Comparison of ENCODE assay signal across 13 cellular contexts in the genomic region with DNA sequence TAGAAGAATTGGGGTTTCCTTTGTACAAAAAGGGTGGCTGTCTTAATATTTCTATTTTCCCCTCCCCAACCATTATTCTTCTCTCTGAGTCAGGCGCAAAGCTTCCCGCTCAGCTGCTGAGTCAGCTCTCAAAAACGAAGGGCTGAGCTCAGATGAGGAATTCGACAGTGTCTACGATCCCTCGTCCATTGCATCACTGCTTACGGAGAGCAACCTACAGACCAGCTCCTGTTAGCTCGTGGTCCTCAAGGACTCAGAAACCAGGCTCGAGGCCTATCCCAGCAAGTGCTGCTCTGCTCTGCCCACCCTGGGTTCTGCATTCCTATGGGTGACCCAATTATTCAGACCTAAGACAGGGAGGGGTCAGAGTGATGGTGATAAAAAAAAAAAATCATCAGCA. TPM values are rescaled to one million over a fixed set of nuclear protein-coding genes. Genes with fewer than 3 reads are reported as not detected.
A peak's percentile ranks its signal among the peaks of the same experiment; 100 is the strongest.
DNase-seq lines count a peak whose midpoint lies in the region; ATAC-seq and TF ChIP-seq lines count a peak whose summit lies in the region.
"Had no signal": no experiment of that assay in that cellular context is flagged by ENCODE, and none has a peak within 500 bp of the region (broad histone marks: within the 10 kb centered on the region; RNA-seq: fewer than 3 reads in every experiment).

No MANE protein-coding gene starts in this region.

- ATAC-seq in GM21717 (IDR thresholded peaks at IDR 0.05; ENCODE audit: unreplicated experiment) = no peak

- H3K79me2 ChIP-seq in PC-9 (ENCODE audit: low read depth) (peaks cover 27% of the 10 kb centered on the region), osteoblast (ENCODE audit: insufficient read depth, low read length) (peaks cover 15% of the 10 kb centered on the region)

- H3K4me2 ChIP-seq in PC-9 (peak overlapping the region; percentile 11; the same call in 1 of the 2 replicates), osteoblast (ENCODE audit: insufficient read depth, low read length) (peak overlapping the region; percentile 33)

- CTCF ChIA-PET in PC-9 (lab: Charles Lee) = interaction anchor here (0.6 to 1.1 kb wide), 3 partner anchors 37 to 42 kb away, joined by 3 to 5 read pairs (median 3); no protein-coding TSS in a partner anchor

- DNase-seq in ELF-1 (ENCODE audit: low read depth, low spot score) = peak; percentile 53
- DNase-seq in PC-9 = peak; percentile 65 to 86
- peak; percentile 65 for DNase-seq in dermis blood vessel endothelial cell
- peak; percentile 91 for DNase-seq in osteoblast (ENCODE audit: insufficient read length, low spot score, missing footprints)
- DNase-seq in esophagus muscularis mucosa (ENCODE audit: extremely low spot score) = no peak
- no peak for DNase-seq in cerebellar cortex (ENCODE audit: low spot score)
- no peak for DNase-seq in RPMI8226
- DNase-seq: DMS153, hypothalamus, Right ventricle myocardium superior, sigmoid colon had no signal

- H3K27ac ChIP-seq in PC-9 (peak overlapping the region; percentile 79), osteoblast (ENCODE audit: low read depth, low read length) (peak overlapping the region; percentile 90), esophagus muscularis mucosa (replicated peaks in 1 of 4) (no peak overlapping the region)
- H3K27ac ChIP-seq: uterus had no signal

- no peak for TF ChIP-seq EP300 in esophagus muscularis mucosa (IDR thresholded peaks at IDR 0.05)

- H3K4me3 ChIP-seq in PC-9 (no peak overlapping the region), osteoblast (ENCODE audit: insufficient read depth, low read length) (no peak overlapping the region), esophagus muscularis mucosa (no peak overlapping the region)
- H3K4me3 ChIP-seq: sigmoid colon, uterus had no signal

- no peaks in the 10 kb centered on the region for H3K9me3 ChIP-seq in PC-9 (ENCODE audit: insufficient read depth, low read depth)
- no peaks in the 10 kb centered on the region for H3K9me3 ChIP-seq in osteoblast (ENCODE audit: low read depth, low read length)
- no peaks in the 10 kb centered on the region for H3K9me3 ChIP-seq in esophagus muscularis mucosa
- H3K9me3 ChIP-seq: sigmoid colon, uterus had no signal

- no peak for TF ChIP-seq CTCF in PC-9 (conservative IDR thresholded peaks at IDR 0.05)
- TF ChIP-seq CTCF in osteoblast (IDR thresholded peaks at IDR 0.05; ENCODE audit: extremely low read depth, low read depth, low read length) = no peak
- TF ChIP-seq CTCF in esophagus muscularis mucosa (IDR thresholded peaks at IDR 0.05) = no peak

- peaks cover 36% of the 10 kb centered on the region for H3K4me1 ChIP-seq in PC-9 (replicated peaks; ENCODE audit: insufficient read depth)
- peaks cover 51% of the 10 kb centered on the region for H3K4me1 ChIP-seq in osteoblast (ENCODE audit: insufficient read depth, low read length)
- peaks cover 11 to 30% (median 27%) of the 10 kb centered on the region in 4 donors for H3K4me1 ChIP-seq in esophagus muscularis mucosa

- WGBS in esophagus muscularis mucosa = 74% methylated on average over 9 of the region's 9 CpGs

- no peaks in the 10 kb centered on the region for H3K9me2 ChIP-seq in PC-9 (ENCODE audit: insufficient read depth)

- H3K27me3 ChIP-seq in PC-9 (ENCODE audit: insufficient read depth, low read depth) = no peaks in the 10 kb centered on the region
- no peaks in the 10 kb centered on the region for H3K27me3 ChIP-seq in osteoblast (ENCODE audit: insufficient read depth, low read length)
- no peaks in the 10 kb centered on the region for H3K27me3 ChIP-seq in esophagus muscularis mucosa
- H3K27me3 ChIP-seq: sigmoid colon, uterus had no signal

- H3K36me3 ChIP-seq in PC-9 (ENCODE audit: low read depth) (peaks cover 13% of the 10 kb centered on the region), osteoblast (ENCODE audit: insufficient read depth, low read length) (no peaks in the 10 kb centered on the region), esophagus muscularis mucosa (no peaks in the 10 kb centered on the region)
- H3K36me3 ChIP-seq: sigmoid colon, uterus had no signal

- TF ChIP-seq POLR2A in esophagus muscularis mucosa (IDR thresholded peaks at IDR 0.05; ENCODE audit: low read depth) = no peak

- no peak overlapping the region for H2AFZ ChIP-seq in PC-9
- H2AFZ ChIP-seq in osteoblast (ENCODE audit: low read length) = peak overlapping the region; percentile 16

- peaks cover 52% of the 10 kb centered on the region for H3F3A ChIP-seq in PC-9 (ENCODE audit: insufficient read depth, low read depth)

- POLR2A ChIA-PET in PC-9 (lab: Charles Lee; ENCODE audit: unreplicated experiment) = interaction anchor here (0.5 to 2.2 kb wide), 10 partner anchors 10 to 1430 kb away, joined by 3 to 22 read pairs (median 4); a partner anchor contains a TSS

- intact Hi-C loops in PC-9 (cut with micrococcal nuclease; ENCODE audit: unreplicated experiment) (loop anchor here (5.0 kb wide), 1 partner anchor 145 kb away; no protein-coding TSS in a partner anchor), esophagus muscularis mucosa (cut with DNase I) (loop anchor here (5.0 kb wide), 1 partner anchor 95 kb away; no protein-coding TSS in a partner anchor)

- peaks cover 11% of the 10 kb centered on the region for H4K20me1 ChIP-seq in PC-9 (ENCODE audit: insufficient read depth)
- H4K20me1 ChIP-seq in osteoblast (ENCODE audit: insufficient read depth, low read length) = peaks cover 3% of the 10 kb centered on the region

- no TSS peak for BruUV-seq in PC-9 (replicated peaks; lab: Mats Ljungman, UMichigan)

RNA-seq across cellular contexts. Expression of a gene that starts 3.0 kb away (rescaled TPM):
- 35.3 and 40.2 TPM in 2 replicates for total RNA-seq in PC-9 (2021)
- total RNA-seq in dermis blood vessel endothelial cell = 6.0 and 8.2 TPM in 2 replicates
- 12.7 and 16.3 TPM in 2 replicates for total RNA-seq in osteoblast
- total RNA-seq in esophagus muscularis mucosa = 10 to 100 TPM; 10.4 to 24.2 (median 15.9) TPM

RNA-seq across cellular contexts. Expression of a gene that starts 25.9 kb away (rescaled TPM):
- total RNA-seq in PC-9 (2021) = 30.3 and 31.1 TPM in 2 replicates
- total RNA-seq in dermis blood vessel endothelial cell = 0.42 and 2.4 TPM in 2 replicates
- total RNA-seq in osteoblast = not detected in 2 replicates
- 1 to 10 TPM in 2 of 4 donors, under 1 TPM in 2; 0.42 to 3.1 (median 0.94) TPM for total RNA-seq in esophagus muscularis mucosa

Comparison
In these comparisons a context has a peak if more than half of its experiments do, and no peak if none do; other contexts are left out.
1. DNase-seq: peak in ELF-1 (single experiment), PC-9 (2 of 2), dermis blood vessel endothelial cell (single experiment) and osteoblast (single experiment); none in esophagus muscularis mucosa (single experiment), cerebellar cortex (single experiment) and RPMI8226 (single experiment).
2. H3K27ac ChIP-seq: peak in PC-9 (single experiment) and osteoblast (single experiment); none in esophagus muscularis mucosa (0 of 4).